Comparison of ENCODE assay signal across 1 cellular context in genomic region chr20:5658897-5659296, GRCh38.
TF ChIP-seq lines count a peak whose summit lies in the region.

No MANE protein-coding gene starts in this region.

TF ChIP-seq in GM12878, 131 proteins besides CTCF, POLR2A, EP300 and RAD21 (continued from another document):
- TF ChIP-seq RUNX3 (IDR thresholded peaks at IDR 0.05; ENCODE audit: low read length) (no peak), TARDBP (IDR thresholded peaks at IDR 0.05; ENCODE audit: borderline replicate concordance) (no peak), RFX5 (IDR thresholded peaks at IDR 0.05; ENCODE audit: low read depth, low read length) (peak; percentile 47; the same call in 1 of the 2 replicates), EZH2 (IDR thresholded peaks at IDR 0.05; ENCODE audit: borderline replicate concordance, control insufficient read depth, low read depth, low read length) (no peak), SIN3A (IDR thresholded peaks at IDR 0.05; ENCODE audit: low read depth, low read length) (no peak), BMI1 (IDR thresholded peaks at IDR 0.05; ENCODE audit: borderline replicate concordance) (peak; percentile 97), ASH2L (IDR thresholded peaks at IDR 0.05; ENCODE audit: borderline replicate concordance, low read depth) (no peak), USF1 (IDR thresholded peaks at IDR 0.05; ENCODE audit: borderline replicate concordance, extremely low read length, insufficient read depth, low read depth, low read length) (no peak), GATAD2B (conservative IDR thresholded peaks at IDR 0.05; ENCODE audit: low read depth) (no peak), IRF4 (IDR thresholded peaks at IDR 0.05; ENCODE audit: low read depth, low read length) (no peak), RELA (IDR thresholded peaks at IDR 0.05; ENCODE audit: borderline replicate concordance, partially characterized antibody) (no peak), MEF2B (IDR thresholded peaks at IDR 0.05; ENCODE audit: partially characterized antibody, poor library complexity, severe bottlenecking) (peak; percentile 30), SUZ12 (IDR thresholded peaks at IDR 0.05; ENCODE audit: unreplicated experiment) (no peak), NRF1 (conservative IDR thresholded peaks at IDR 0.05; ENCODE audit: low read depth, low read length) (no peak)
